Comparison of ENCODE assay signal across 33 cellular contexts in the genomic region with DNA sequence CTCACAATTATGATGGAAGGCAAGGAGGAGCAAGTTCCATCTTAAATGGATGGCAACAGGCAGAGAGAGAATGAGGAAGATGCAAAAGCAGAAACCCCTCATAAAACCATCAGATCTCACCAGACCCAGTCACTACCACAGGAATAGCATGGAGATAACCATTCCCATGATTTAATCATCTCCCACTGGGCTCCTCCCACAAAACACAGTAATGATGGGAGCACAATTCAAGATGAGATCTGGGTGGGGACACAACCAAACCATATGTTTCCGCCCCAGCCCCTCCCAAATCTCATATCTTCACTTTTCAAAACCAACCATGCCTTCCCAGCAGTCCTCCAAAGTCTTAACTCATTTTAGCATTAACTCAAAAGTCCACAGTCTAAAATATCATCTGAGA.
"Had no signal": no experiment of that assay in that cellular context is flagged by ENCODE, and none has a peak within 500 bp of the region (broad histone marks: within the 10 kb centered on the region; RNA-seq: fewer than 3 reads in every experiment).

No MANE protein-coding gene starts in this region.

- DNase-seq: Karpas-422, Kasumi-1, MG63, MM.1S, MV-4-11, NCI-H1048, NCI-H1092, NCI-H1092 treated with DMSO at 0.1 percent for 48 hours, NCI-H1105, NCI-H1105 treated with DMSO at 0.1 percent for 48 hours, NCI-H1417, NCI-H1417 treated with DMSO at 0.1 percent for 48 hours, NCI-H1436, NCI-H1436 treated with DMSO at 0.1 percent for 48 hours, NCI-H146, NCI-H1694, NCI-H1694 treated with DMSO at 0.1 percent for 48 hours, NCI-H187, NCI-H187 treated with DMSO at 0.1 percent for 48 hours, NCI-H1930, NCI-H2029, NCI-H2029 treated with DMSO at 0.1 percent for 48 hours, NCI-H2081, NCI-H2081 treated with DMSO at 0.1 percent for 48 hours, NCI-H2107, NCI-H2171, NCI-H2171 treated with DMSO at 0.1 percent for 48 hours, NCI-H2227 treated with DMSO at 0.1 percent for 48 hours, NCI-H226, NCI-H345, NCI-H446, NCI-H446 treated with DMSO at 0.1 percent for 48 hours, NCI-H510A had no signal
